ENCODE assay signal across 20 cellular contexts in genomic region chr2:154960802-154961583, GRCh38.
DNase-seq lines count a peak whose midpoint lies in the region; ATAC-seq and TF ChIP-seq lines count a peak whose summit lies in the region.
"Had no signal": no experiment of that assay in that cellular context is flagged by ENCODE, and none has a peak within 500 bp of the region (broad histone marks: within the 10 kb centered on the region; RNA-seq: fewer than 3 reads in every experiment).

No MANE protein-coding gene starts in this region.

- H3K9me3 ChIP-seq in SU-DHL-6 (ENCODE audit: insufficient read depth, low read length), result no peaks in the 10 kb centered on the region
- H3K9me3 ChIP-seq: BLaER1, SK-N-SH, vagina had no signal

- no peaks in the 10 kb centered on the region for H3K27me3 ChIP-seq in SU-DHL-6 (ENCODE audit: low read length)
- H3K27me3 ChIP-seq: BLaER1, brain microvascular endothelial cell, vagina had no signal

- TF ChIP-seq CTCF in SU-DHL-6 (IDR thresholded peaks at IDR 0.05; ENCODE audit: insufficient read depth, low read length, poor library complexity, severe bottlenecking) (no peak), nephron progenitor cell (IDR thresholded peaks at IDR 0.05) (no peak), coronary artery (IDR thresholded peaks at IDR 0.05) (no peak), type B pancreatic cell (conservative IDR thresholded peaks at IDR 0.05) (no peak)

- no peak overlapping the region for H3K9ac ChIP-seq in SU-DHL-6 (ENCODE audit: low read length)
- H3K9ac ChIP-seq: BLaER1, SK-N-SH had no signal

- peak overlapping the region; percentile 43 for H3K4me2 ChIP-seq in SU-DHL-6 (ENCODE audit: low read depth, low read length, poor library complexity, severe bottlenecking)
- H3K4me2 ChIP-seq: BLaER1, SK-N-SH had no signal

- no peak for DNase-seq in nephron progenitor cell
- no peak for DNase-seq in natural killer cell treated with Interleukin-12 subunit alpha and Interleukin-12 subunit beta and Interleukin-15 and Interleukin-18, amount 100 ng/mL, for 72 hours (ENCODE audit: low spot score)
- DNase-seq in coronary artery (ENCODE audit: low spot score), result no peak
- DNase-seq in type B pancreatic cell (ENCODE audit: extremely low spot score, unreplicated experiment), result no peak
- DNase-seq: activated naive CD4-positive, alpha-beta T cell treated with Interleukin-2 at 50 U/mL for 16 hours; brain microvascular endothelial cell; DMS153; effector memory CD8-positive, alpha-beta T cell; IMR-90; mammary epithelial cell; NCI-H1105; NCI-H226; SK-N-SH; stimulated activated naive CD4-positive, alpha-beta T cell treated with Interleukin-2 at 50 U/mL for 16 hours had no signal

- no peaks in the 10 kb centered on the region for H3K9me3 Mint-ChIP-seq in nephron progenitor cell
- H3K9me3 Mint-ChIP-seq in natural killer cell treated with Interleukin-12 subunit alpha and Interleukin-12 subunit beta and Interleukin-15 and Interleukin-18, amount 100 ng/mL, for 72 hours, result peaks cover 11% of the 10 kb centered on the region
- H3K9me3 Mint-ChIP-seq in type B pancreatic cell, result no peaks in the 10 kb centered on the region

- peaks cover 3% of the 10 kb centered on the region for H3K27me3 Mint-ChIP-seq in nephron progenitor cell (ENCODE audit: low read depth, poor library complexity)
- no peaks in the 10 kb centered on the region for H3K27me3 Mint-ChIP-seq in natural killer cell treated with Interleukin-12 subunit alpha and Interleukin-12 subunit beta and Interleukin-15 and Interleukin-18, amount 100 ng/mL, for 72 hours
- no peaks in the 10 kb centered on the region for H3K27me3 Mint-ChIP-seq in type B pancreatic cell
- H3K27me3 Mint-ChIP-seq: effector memory CD8-positive, alpha-beta T cell had no signal

- H3K4me3 Mint-ChIP-seq in nephron progenitor cell (no peak overlapping the region), type B pancreatic cell (no peak overlapping the region)
- H3K4me3 Mint-ChIP-seq in natural killer cell treated with Interleukin-12 subunit alpha and Interleukin-12 subunit beta and Interleukin-15 and Interleukin-18, amount 100 ng/mL, for 72 hours, result no peak overlapping the region
- H3K4me3 Mint-ChIP-seq: effector memory CD8-positive, alpha-beta T cell had no signal

- H3K36me3 Mint-ChIP-seq in nephron progenitor cell (ENCODE audit: low read depth) (no peaks in the 10 kb centered on the region), type B pancreatic cell (no peaks in the 10 kb centered on the region)
- peaks cover 10% of the 10 kb centered on the region for H3K36me3 Mint-ChIP-seq in natural killer cell treated with Interleukin-12 subunit alpha and Interleukin-12 subunit beta and Interleukin-15 and Interleukin-18, amount 100 ng/mL, for 72 hours

- ATAC-seq in GM18907 (IDR thresholded peaks at IDR 0.05; ENCODE audit: unreplicated experiment), result peak; percentile 61
- peak; percentile 75 for ATAC-seq in GM21576 (IDR thresholded peaks at IDR 0.05; ENCODE audit: unreplicated experiment)
- ATAC-seq in HG03066 (IDR thresholded peaks at IDR 0.05; ENCODE audit: low read depth, unreplicated experiment), result peak; percentile 91
- ATAC-seq in natural killer cell treated with Interleukin-12 subunit alpha and Interleukin-12 subunit beta and Interleukin-15 and Interleukin-18, amount 100 ng/mL, for 72 hours, result no peak
- ATAC-seq: effector memory CD8-positive, alpha-beta T cell had no signal

- no peaks in the 10 kb centered on the region for H3F3A ChIP-seq in SU-DHL-6 (ENCODE audit: insufficient read depth)

- no peaks in the 10 kb centered on the region for H3K79me2 ChIP-seq in SU-DHL-6 (ENCODE audit: insufficient read depth, low read length)

- H3K4me1 Mint-ChIP-seq in nephron progenitor cell (no peaks in the 10 kb centered on the region), type B pancreatic cell (ENCODE audit: unreplicated experiment) (no peaks in the 10 kb centered on the region)
- H3K4me1 Mint-ChIP-seq in natural killer cell treated with Interleukin-12 subunit alpha and Interleukin-12 subunit beta and Interleukin-15 and Interleukin-18, amount 100 ng/mL, for 72 hours (ENCODE audit: low read depth in 2 of 2), result no peaks in the 10 kb centered on the region

- no peaks in the 10 kb centered on the region for H3K9me2 ChIP-seq in SU-DHL-6 (replicated peaks; ENCODE audit: insufficient read depth, low read length)
- H3K9me2 ChIP-seq: SK-N-SH had no signal

- no peaks in the 10 kb centered on the region for H3K36me3 ChIP-seq in SU-DHL-6 (ENCODE audit: low read length)
- H3K36me3 ChIP-seq: BLaER1, brain microvascular endothelial cell, vagina had no signal

- no peaks in the 10 kb centered on the region for H4K20me1 ChIP-seq in SU-DHL-6 (ENCODE audit: low read depth, low read length)
- H4K20me1 ChIP-seq: BLaER1 had no signal

- no peak overlapping the region for H3K4me3 ChIP-seq in SU-DHL-6 (ENCODE audit: insufficient read depth, low read length, poor library complexity, severe bottlenecking)
- no peak overlapping the region for H3K4me3 ChIP-seq in coronary artery
- H3K4me3 ChIP-seq: BLaER1, vagina had no signal

- H3K27ac Mint-ChIP-seq in nephron progenitor cell, result no peak overlapping the region
- no peak overlapping the region for H3K27ac Mint-ChIP-seq in natural killer cell treated with Interleukin-12 subunit alpha and Interleukin-12 subunit beta and Interleukin-15 and Interleukin-18, amount 100 ng/mL, for 72 hours
- H3K27ac Mint-ChIP-seq in type B pancreatic cell, result no peak overlapping the region
- H3K27ac Mint-ChIP-seq: effector memory CD8-positive, alpha-beta T cell had no signal

- no peak overlapping the region for H3K27ac ChIP-seq in SU-DHL-6 (ENCODE audit: low read depth, low read length)
- H3K27ac ChIP-seq in coronary artery, result no peak overlapping the region
- H3K27ac ChIP-seq: BLaER1, brain microvascular endothelial cell, vagina had no signal

- H2AFZ ChIP-seq in SU-DHL-6 (ENCODE audit: low read depth, low read length, severe bottlenecking), result peak overlapping the region; percentile 62

Comparison
In these comparisons a context has a peak if more than half of its experiments do, and no peak if none do; other contexts are left out.
1. ATAC-seq: peak in GM18907 (single experiment), GM21576 (single experiment) and HG03066 (single experiment); none in natural killer cell treated with Interleukin-12 subunit alpha and Interleukin-12 subunit beta and Interleukin-15 and Interleukin-18, amount 100 ng/mL, for 72 hours (0 of 2).